Comparison of ENCODE assay signal across 25 cellular contexts in the genomic region with DNA sequence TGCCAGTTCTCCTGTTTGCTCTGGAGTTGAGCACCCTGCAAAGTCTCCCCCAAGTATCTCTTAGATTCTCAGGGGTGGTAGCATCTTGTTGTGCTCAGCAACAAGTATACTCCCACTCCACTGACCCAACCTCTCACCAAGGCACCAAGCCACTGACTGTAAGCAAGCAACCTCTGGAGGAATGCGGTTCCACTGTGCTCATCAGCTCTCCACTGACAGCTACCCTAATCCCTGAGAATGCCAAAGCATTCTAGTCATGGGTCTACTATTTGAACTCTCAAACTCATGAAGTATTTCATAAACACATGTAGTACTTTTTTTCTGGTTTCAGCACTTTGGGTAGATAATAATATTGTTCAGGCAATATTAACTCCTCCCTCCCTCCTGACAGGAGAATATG.
DNase-seq lines count a peak whose midpoint lies in the region; FAIRE-seq and TF ChIP-seq lines count a peak whose summit lies in the region.
"Had no signal": no experiment of that assay in that cellular context is flagged by ENCODE, and none has a peak within 500 bp of the region (broad histone marks: within the 10 kb centered on the region; RNA-seq: fewer than 3 reads in every experiment).

No MANE protein-coding gene starts in this region.

- peaks cover 6% of the 10 kb centered on the region for H3K4me1 Mint-ChIP-seq in astrocyte (ENCODE audit: low read depth, unreplicated experiment)
- H3K4me1 Mint-ChIP-seq: stimulated activated memory B cell treated with anti-CD40 and anti-IgM and Interleukin-4, amounts not matched to agents 10 μg/mL and 1 μg/mL and 100 μg/mL, for 72 hours; T-helper 17 cell had no signal

- H3K4me3 Mint-ChIP-seq in astrocyte (ENCODE audit: unreplicated experiment) = no peak overlapping the region
- H3K4me3 Mint-ChIP-seq: activated naive CD8-positive, alpha-beta T cell; effector memory CD8-positive, alpha-beta T cell; stimulated activated memory B cell treated with anti-CD40 and anti-IgM and Interleukin-4, amounts not matched to agents 10 μg/mL and 1 μg/mL and 100 μg/mL, for 72 hours; T-helper 17 cell had no signal

- WGBS in hepatocyte (ENCODE audit: low lambda C conversion rate, missing lambda C conversion rate) = 50% methylated on average over 1 of the region's 1 CpG

- no peak overlapping the region for H3K9ac ChIP-seq in astrocyte (ENCODE audit: low read length)
- H3K9ac ChIP-seq: BLaER1 treated with 17β-estradiol and CSF1 and Interleukin-3, amounts not matched to agents 10 nM and 100 nM had no signal

- peaks cover 3% of the 10 kb centered on the region for H3K27me3 Mint-ChIP-seq in astrocyte (ENCODE audit: low read depth, unreplicated experiment)
- H3K27me3 Mint-ChIP-seq: activated naive CD8-positive, alpha-beta T cell; stimulated activated memory B cell treated with anti-CD40 and anti-IgM and Interleukin-4, amounts not matched to agents 10 μg/mL and 1 μg/mL and 100 μg/mL, for 72 hours had no signal

- H3K4me2 ChIP-seq in astrocyte (ENCODE audit: low read length) = no peak overlapping the region
- H3K4me2 ChIP-seq in hepatocyte = no peak overlapping the region
- H3K4me2 ChIP-seq: BLaER1 treated with 17β-estradiol and CSF1 and Interleukin-3, amounts not matched to agents 10 nM and 100 nM had no signal

- H3K79me2 ChIP-seq in astrocyte (ENCODE audit: insufficient read depth, low read length) = no peaks in the 10 kb centered on the region
- no peaks in the 10 kb centered on the region for H3K79me2 ChIP-seq in hepatocyte

- H3K27ac ChIP-seq in astrocyte (ENCODE audit: low read depth, low read length) (no peak overlapping the region), hepatocyte (no peak overlapping the region), SJCRH30 (no peak overlapping the region)
- H3K27ac ChIP-seq: BLaER1 treated with 17β-estradiol and CSF1 and Interleukin-3, amounts not matched to agents 10 nM and 100 nM; body of pancreas; Peyer's patch; prostate gland; vagina had no signal

- H4K20me1 ChIP-seq in astrocyte (ENCODE audit: insufficient read depth, low read length) (no peaks in the 10 kb centered on the region), hepatocyte (ENCODE audit: insufficient read depth, poor library complexity, severe bottlenecking) (no peaks in the 10 kb centered on the region)
- H4K20me1 ChIP-seq: BLaER1 treated with 17β-estradiol and CSF1 and Interleukin-3, amounts not matched to agents 10 nM and 100 nM had no signal

- FAIRE-seq in astrocyte (lab: Jason Lieb, UNC) = no peak
- FAIRE-seq: H54, islet of Langerhans, small intestine had no signal

- H3K4me3 ChIP-seq in astrocyte (ENCODE audit: insufficient read depth, low read depth, low read length) = no peak overlapping the region
- no peak overlapping the region for H3K4me3 ChIP-seq in hepatocyte
- H3K4me3 ChIP-seq in SJCRH30 = no peak overlapping the region
- H3K4me3 ChIP-seq: BLaER1 treated with 17β-estradiol and CSF1 and Interleukin-3, amounts not matched to agents 10 nM and 100 nM; body of pancreas; Peyer's patch; prostate gland; vagina had no signal

- no peak overlapping the region for H3K27ac Mint-ChIP-seq in astrocyte (ENCODE audit: unreplicated experiment)
- H3K27ac Mint-ChIP-seq: activated naive CD8-positive, alpha-beta T cell; effector memory CD8-positive, alpha-beta T cell; stimulated activated memory B cell treated with anti-CD40 and anti-IgM and Interleukin-4, amounts not matched to agents 10 μg/mL and 1 μg/mL and 100 μg/mL, for 72 hours; T-helper 17 cell had no signal

- H3K36me3 ChIP-seq in astrocyte (ENCODE audit: insufficient read depth, low read length) (no peaks in the 10 kb centered on the region), hepatocyte (replicated peaks; ENCODE audit: insufficient read depth, low read depth) (no peaks in the 10 kb centered on the region), SJCRH30 (no peaks in the 10 kb centered on the region)
- H3K36me3 ChIP-seq: BLaER1 treated with 17β-estradiol and CSF1 and Interleukin-3, amounts not matched to agents 10 nM and 100 nM; Peyer's patch; prostate gland; vagina had no signal

- no peaks in the 10 kb centered on the region for H3K9me3 ChIP-seq in astrocyte (ENCODE audit: insufficient read depth, low read depth, low read length)
- no peaks in the 10 kb centered on the region for H3K9me3 ChIP-seq in hepatocyte (ENCODE audit: low read depth)
- no peaks in the 10 kb centered on the region for H3K9me3 ChIP-seq in SJCRH30 (replicated peaks)
- H3K9me3 ChIP-seq: body of pancreas, Peyer's patch, prostate gland, vagina had no signal

- DNase-seq in GM04503 (ENCODE audit: low read depth) (peak; percentile 56), astrocyte (ENCODE audit: low read depth) (peak; percentile 64), hepatocyte (ENCODE audit: low spot score) (peak; percentile 19), retina (no peak), SJCRH30 (no peak), SW480 (ENCODE audit: low spot score) (no peak), Kasumi-1 (lab: John Stamatoyannopoulos, UW) (no peak)
- DNase-seq: activated CD4-positive, alpha-beta T cell treated with anti-CD3 and anti-CD28 coated beads for 48 hours; body of pancreas; Calu3; effector memory CD8-positive, alpha-beta T cell; head of caudate nucleus; NCI-H1417; NCI-H2107; Peyer's patch; small intestine; stimulated activated CD4-positive, alpha-beta T cell treated with anti-CD3 and anti-CD28 coated beads, Interleukin-2, amount 100 ng/mL, for 24 hours; T-helper 17 cell had no signal

- no peak overlapping the region for H2AFZ ChIP-seq in astrocyte (ENCODE audit: low read depth, low read length)
- H2AFZ ChIP-seq in hepatocyte = no peak overlapping the region

- H3K27me3 ChIP-seq in astrocyte (ENCODE audit: insufficient read depth, low read length) = no peaks in the 10 kb centered on the region
- no peaks in the 10 kb centered on the region for H3K27me3 ChIP-seq in hepatocyte
- H3K27me3 ChIP-seq in SJCRH30 = no peaks in the 10 kb centered on the region
- H3K27me3 ChIP-seq: BLaER1 treated with 17β-estradiol and CSF1 and Interleukin-3, amounts not matched to agents 10 nM and 100 nM; body of pancreas; Peyer's patch; vagina had no signal

- H3K4me1 ChIP-seq in astrocyte (ENCODE audit: insufficient read depth, low read length) (no peaks in the 10 kb centered on the region), hepatocyte (ENCODE audit: insufficient read depth) (no peaks in the 10 kb centered on the region), SJCRH30 (no peaks in the 10 kb centered on the region)
- H3K4me1 ChIP-seq: body of pancreas, Peyer's patch, prostate gland, vagina had no signal

- no peak for TF ChIP-seq CTCF in astrocyte (IDR thresholded peaks at IDR 0.05; ENCODE audit: insufficient read depth, low read depth, low read length)
- no peak for TF ChIP-seq CTCF in hepatocyte (IDR thresholded peaks at IDR 0.05; ENCODE audit: poor library complexity)

- peaks cover 2% of the 10 kb centered on the region for H3K36me3 Mint-ChIP-seq in astrocyte (ENCODE audit: low read depth, unreplicated experiment)
- H3K36me3 Mint-ChIP-seq: activated naive CD8-positive, alpha-beta T cell had no signal

- peaks cover 11% of the 10 kb centered on the region for H3K9me3 Mint-ChIP-seq in astrocyte (ENCODE audit: unreplicated experiment)
- H3K9me3 Mint-ChIP-seq: effector memory CD8-positive, alpha-beta T cell had no signal

- H3K9me2 ChIP-seq in hepatocyte (replicated peaks; ENCODE audit: insufficient read depth) = no peaks in the 10 kb centered on the region

Comparison
In these comparisons a context has a peak if more than half of its experiments do, and no peak if none do; other contexts are left out.
1. DNase-seq: peak in GM04503 (single experiment), astrocyte (single experiment) and hepatocyte (single experiment); none in retina (single experiment), SJCRH30 (0 of 2), SW480 (single experiment) and Kasumi-1 (0 of 2).